Comparison of ENCODE assay signal across 17 cellular contexts in the genomic region with DNA sequence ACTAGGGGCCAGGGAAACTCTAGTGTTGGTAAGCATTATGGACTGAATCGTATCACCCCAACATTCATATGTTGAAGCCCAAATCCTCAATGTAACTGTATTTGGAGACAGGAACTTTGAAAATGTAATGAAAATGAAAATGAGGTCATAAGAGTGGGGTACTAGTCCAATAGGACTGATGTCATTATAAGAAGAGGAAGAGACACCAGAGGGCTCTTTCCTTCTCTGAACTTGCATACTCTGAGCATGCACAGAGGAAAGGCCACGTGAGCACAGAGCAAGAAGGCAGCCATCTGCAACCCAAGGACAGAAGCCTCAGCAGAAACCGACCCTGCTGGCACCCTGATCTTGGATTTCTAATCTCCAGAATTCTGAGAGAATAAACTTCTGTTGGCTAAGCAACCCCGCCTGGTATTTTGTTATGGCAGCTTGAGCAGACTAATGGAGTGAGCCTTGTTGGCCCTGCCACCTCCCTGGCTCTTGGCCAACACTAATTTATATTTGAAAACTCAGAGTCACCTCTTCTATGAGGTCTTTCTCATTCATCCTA.
"Had no signal": no experiment of that assay in that cellular context is flagged by ENCODE, and none has a peak within 500 bp of the region (broad histone marks: within the 10 kb centered on the region; RNA-seq: fewer than 3 reads in every experiment).

No MANE protein-coding gene starts in this region.

- H3K27ac ChIP-seq: ascending aorta, breast epithelium, suprapubic skin, upper lobe of left lung had no signal

- H3K9me3 Mint-ChIP-seq: activated naive CD4-positive, alpha-beta T cell treated with anti-CD3 and anti-CD28 coated beads, Interleukin-2, amount 10 ng/mL, durations not matched to agents 7 days and 5 days; immature natural killer cell; nephron progenitor cell had no signal

- H3K4me3 ChIP-seq: ascending aorta, breast epithelium, suprapubic skin, upper lobe of left lung had no signal

- H3K4me1 ChIP-seq: breast epithelium had no signal

- H3K27ac Mint-ChIP-seq: activated naive CD4-positive, alpha-beta T cell treated with anti-CD3 and anti-CD28 coated beads, Interleukin-2, amount 10 ng/mL, durations not matched to agents 7 days and 5 days; nephron progenitor cell had no signal

- H3K9me3 ChIP-seq: ascending aorta, breast epithelium, suprapubic skin, upper lobe of left lung had no signal

- H3K36me3 Mint-ChIP-seq: activated naive CD4-positive, alpha-beta T cell treated with anti-CD3 and anti-CD28 coated beads, Interleukin-2, amount 10 ng/mL, durations not matched to agents 7 days and 5 days had no signal

- FAIRE-seq: frontal cortex had no signal

- DNase-seq: activated CD4-positive, CD25-positive, alpha-beta regulatory T cell treated with anti-CD3 and anti-CD28 coated beads, Interleukin-2, amount 50 U/mL, for 72 hours; activated naive CD4-positive, alpha-beta T cell treated with anti-CD3 and anti-CD28 coated beads, Interleukin-2, amount 10 ng/mL, durations not matched to agents 7 days and 5 days; activated T-cell treated with anti-CD3 and anti-CD28 coated beads, Interleukin-2, amount 50 U/mL, for 1 hour; cerebellar nuclear complex; effector memory CD4-positive, alpha-beta T cell; head of caudate nucleus; immature natural killer cell; mesendoderm; nephron progenitor cell; occipital lobe; stimulated activated naive CD4-positive, alpha-beta T cell; T-helper 9 cell; upper lobe of left lung had no signal

- H3K27me3 Mint-ChIP-seq: activated naive CD4-positive, alpha-beta T cell treated with anti-CD3 and anti-CD28 coated beads, Interleukin-2, amount 10 ng/mL, durations not matched to agents 7 days and 5 days had no signal

- H3K36me3 ChIP-seq: ascending aorta, breast epithelium, suprapubic skin, upper lobe of left lung had no signal

- H3K27me3 ChIP-seq: ascending aorta, breast epithelium, suprapubic skin, upper lobe of left lung had no signal

- H3K4me3 Mint-ChIP-seq: activated naive CD4-positive, alpha-beta T cell treated with anti-CD3 and anti-CD28 coated beads, Interleukin-2, amount 10 ng/mL, durations not matched to agents 7 days and 5 days; immature natural killer cell; nephron progenitor cell had no signal
